1 cellular context compared by ENCODE assay signal in the genomic region with DNA sequence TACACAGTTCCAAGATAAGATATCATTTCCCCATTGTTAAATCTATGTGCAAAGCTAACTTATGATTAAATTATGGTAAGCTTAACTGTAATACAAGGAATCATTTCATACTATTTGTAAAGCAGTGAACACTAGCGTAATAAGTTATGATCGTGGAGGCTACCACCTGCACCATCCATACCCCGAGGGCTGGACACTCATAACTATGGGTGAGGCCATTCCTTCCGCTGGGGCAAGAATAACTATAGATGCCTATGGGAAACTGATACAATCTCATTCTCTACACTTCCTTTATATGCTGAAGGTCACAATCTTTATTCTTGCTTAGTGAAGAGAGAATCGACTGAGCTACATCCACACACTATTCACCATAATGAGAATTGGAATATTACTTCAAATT.
TF ChIP-seq lines count a peak whose summit lies in the region.

No MANE protein-coding gene starts in this region.

TF ChIP-seq in A549, 52 proteins besides CTCF, POLR2A, EP300 and RAD21 (continued from another document):
- TF ChIP-seq, protein P1, sequence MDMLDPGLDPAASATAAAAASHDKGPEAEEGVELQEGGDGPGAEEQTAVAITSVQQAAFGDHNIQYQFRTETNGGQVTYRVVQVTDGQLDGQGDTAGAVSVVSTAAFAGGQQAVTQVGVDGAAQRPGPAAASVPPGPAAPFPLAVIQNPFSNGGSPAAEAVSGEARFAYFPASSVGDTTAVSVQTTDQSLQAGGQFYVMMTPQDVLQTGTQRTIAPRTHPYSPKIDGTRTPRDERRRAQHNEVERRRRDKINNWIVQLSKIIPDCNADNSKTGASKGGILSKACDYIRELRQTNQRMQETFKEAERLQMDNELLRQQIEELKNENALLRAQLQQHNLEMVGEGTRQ (IDR thresholded peaks at IDR 0.05), result no peak
- TF ChIP-seq, protein P2, sequence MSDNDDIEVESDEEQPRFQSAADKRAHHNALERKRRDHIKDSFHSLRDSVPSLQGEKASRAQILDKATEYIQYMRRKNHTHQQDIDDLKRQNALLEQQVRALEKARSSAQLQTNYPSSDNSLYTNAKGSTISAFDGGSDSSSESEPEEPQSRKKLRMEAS (IDR thresholded peaks at IDR 0.05), result no peak
- no peak for TF ChIP-seq MAZ (IDR thresholded peaks at IDR 0.05; ENCODE audit: borderline replicate concordance, low read depth, low read length)
